In the genomic region with DNA sequence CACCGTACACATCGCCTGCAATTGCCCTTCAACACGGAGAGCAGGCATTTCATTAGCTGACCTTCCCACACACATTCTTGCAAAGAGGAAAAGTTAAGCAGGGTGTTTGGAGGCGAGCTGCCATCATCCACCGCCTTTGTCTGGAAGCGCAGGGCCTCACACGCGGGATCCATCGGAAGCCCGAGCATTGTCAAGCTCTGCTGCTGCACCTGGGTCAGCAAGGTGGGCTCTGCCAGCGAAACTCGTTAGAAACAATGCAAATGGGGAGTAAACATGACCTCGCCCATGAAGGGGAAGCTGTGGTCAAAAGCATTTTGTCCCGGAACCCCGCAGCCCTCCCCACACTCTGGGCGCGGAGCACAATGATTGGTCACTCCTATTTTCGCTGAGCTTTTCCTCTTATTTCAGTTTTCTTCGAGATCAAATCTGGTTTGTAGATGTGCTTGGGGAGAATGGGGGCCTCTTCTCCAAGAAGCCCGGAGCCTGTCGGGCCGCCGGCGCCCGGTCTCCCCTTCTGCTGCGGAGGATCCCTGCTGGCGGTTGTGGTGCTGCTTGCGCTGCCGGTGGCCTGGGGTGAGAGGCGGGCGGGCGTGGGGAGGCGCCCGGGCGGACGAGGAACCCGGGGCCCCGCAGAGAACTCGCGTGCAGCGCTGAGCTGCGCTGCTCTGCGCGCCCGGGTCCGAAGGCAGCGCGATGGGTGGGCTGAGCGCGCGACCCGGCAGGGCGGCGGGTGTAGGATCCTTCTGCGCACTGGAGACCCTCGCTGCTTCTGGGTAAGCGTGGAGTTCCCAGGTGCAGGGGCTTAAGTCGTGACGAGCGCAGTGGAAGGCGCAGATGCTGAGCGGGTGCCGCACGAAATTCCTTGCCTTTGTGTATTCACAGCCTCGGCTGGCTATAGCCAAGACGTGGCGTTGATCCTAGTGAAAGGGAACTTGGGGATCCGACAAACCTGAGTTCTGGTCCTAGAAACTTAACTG, we compare ENCODE assay signal across 8 cellular contexts. TPM values are rescaled to one million over a fixed set of nuclear protein-coding genes. Genes with fewer than 3 reads are reported as not detected.
DNase-seq lines count a peak whose midpoint lies in the region; ATAC-seq and TF ChIP-seq lines count a peak whose summit lies in the region.

A gene (plus strand): TSS at position 342 of the 977 bp plus-strand sequence. CDS start 111 bp downstream, at position 453.

- H3K4me3 Mint-ChIP-seq in nephron progenitor cell (peak within 1 kb of the TSS; percentile 82), type B pancreatic cell (peak within 1 kb of the TSS; percentile 82)

- TF ChIP-seq POLR2A in erythroblast (IDR thresholded peaks at IDR 0.05; ENCODE audit: low read length), result no peak

- TF ChIP-seq CTCF in nephron progenitor cell (IDR thresholded peaks at IDR 0.05) (no peak), type B pancreatic cell (conservative IDR thresholded peaks at IDR 0.05) (no peak)

- peak; percentile 41 for ATAC-seq in HG03521 (IDR thresholded peaks at IDR 0.05; ENCODE audit: unreplicated experiment)

- H3K27ac Mint-ChIP-seq in nephron progenitor cell (no peak within 1 kb of the TSS), type B pancreatic cell (peak within 1 kb of the TSS; percentile 8)

- peaks cover 5% of the 10 kb centered on the region for H3K4me1 Mint-ChIP-seq in nephron progenitor cell
- H3K4me1 Mint-ChIP-seq in type B pancreatic cell (ENCODE audit: unreplicated experiment), result no peaks in the 10 kb centered on the region

- DNase-seq in activated gamma-delta T cell treated with Interleukin-2 at 50 U/mL for 16 hours (peak; percentile 37), activated gamma-delta T cell (lab: John Stamatoyannopoulos, UW) (no peak), erythroblast (lab: John Stamatoyannopoulos, UW) (peak; percentile 66 to 75), nephron progenitor cell (peak; percentile 64), type B pancreatic cell (ENCODE audit: extremely low spot score, unreplicated experiment) (peak; percentile 71), NCI-H187 (lab: John Stamatoyannopoulos, UW) (no peak)
- DNase-seq in activated CD4-positive, alpha-beta T cell treated with anti-CD3 and anti-CD28 coated beads, Interleukin-2, amount 50 U/mL, for 1 hour, result peak; percentile 39

- no peaks in the 10 kb centered on the region for H3K9me3 Mint-ChIP-seq in nephron progenitor cell
- H3K9me3 Mint-ChIP-seq in type B pancreatic cell, result peaks cover 5% of the 10 kb centered on the region

- H3K27me3 Mint-ChIP-seq in nephron progenitor cell (ENCODE audit: low read depth, poor library complexity) (peaks cover 10% of the 10 kb centered on the region), type B pancreatic cell (peaks cover 50% of the 10 kb centered on the region)

- H3K36me3 Mint-ChIP-seq in nephron progenitor cell (ENCODE audit: low read depth) (no peaks in the 10 kb centered on the region), type B pancreatic cell (no peaks in the 10 kb centered on the region)

RNA-seq across cellular contexts. Expression of the gene that starts here (rescaled TPM):
- total RNA-seq in type B pancreatic cell (ENCODE audit: low replicate concordance), result 0.02 and 0.56 TPM in 2 replicates

Comparison
In these comparisons a context has a peak if more than half of its experiments do, and no peak if none do; other contexts are left out.
1. DNase-seq: peak in activated gamma-delta T cell treated with Interleukin-2 at 50 U/mL for 16 hours (single experiment), activated CD4-positive, alpha-beta T cell treated with anti-CD3 and anti-CD28 coated beads, Interleukin-2, amount 50 U/mL, for 1 hour (single experiment), erythroblast (2 of 2) and nephron progenitor cell (single experiment); none in activated gamma-delta T cell (single experiment) and NCI-H187 (0 of 2).
2. Peak in DNase-seq in type B pancreatic cell; RNA of the gene not detected or under 1 TPM.